In genomic region chr2:24926602-24927252, GRCh38 we compare ENCODE assay signal across 7 cellular contexts. TPM values are rescaled to one million over a fixed set of nuclear protein-coding genes. Genes with fewer than 3 reads are reported as not detected.
A peak's percentile ranks its signal among the peaks of the same experiment; 100 is the strongest.
DNase-seq lines count a peak whose midpoint lies in the region; ATAC-seq and TF ChIP-seq lines count a peak whose summit lies in the region.

No MANE protein-coding gene starts in this region.

- peak overlapping the region; percentile 1 for H3K9ac ChIP-seq in SK-N-MC (ENCODE audit: insufficient read length)

- peaks cover 10% of the 10 kb centered on the region for H3K4me1 ChIP-seq in mucosa of descending colon (ENCODE audit: low read depth)

- intact Hi-C loops in mucosa of descending colon (cut with DNase I, micrococcal nuclease): no loop called here

- H3K4me3 ChIP-seq in SK-N-MC (no peak overlapping the region), mucosa of descending colon (no peak overlapping the region)

- H3K27ac ChIP-seq in SK-N-MC (no peak overlapping the region), cingulate gyrus (ENCODE audit: low read depth, low read length) (peak overlapping the region; percentile 78), substantia nigra (ENCODE audit: low read depth, low read length, poor library complexity, severe bottlenecking) (peak overlapping the region; percentile 6)

- DNase-seq in SK-N-MC (ENCODE audit: low read depth, low spot score) (no peak), mucosa of descending colon (peak; percentile 40 to 64 (median 44)), substantia nigra (lab: John Stamatoyannopoulos, UW) (peak in 5 of 49 donors; percentile 27 to 56 (median 33)), NCI-H446 treated with DMSO at 0.1 percent for 48 hours (lab: John Stamatoyannopoulos, UW) (no peak)

- H3K9me3 ChIP-seq in SK-N-MC (ENCODE audit: low read depth, low read length): no peaks in the 10 kb centered on the region
- H3K9me3 ChIP-seq in mucosa of descending colon: no peaks in the 10 kb centered on the region

- H3K36me3 ChIP-seq in SK-N-MC (ENCODE audit: insufficient read depth, low read length) (no peaks in the 10 kb centered on the region), mucosa of descending colon (ENCODE audit: low read depth) (no peaks in the 10 kb centered on the region)

- ATAC-seq in mucosa of descending colon (peak; percentile 63), HG03439 (IDR thresholded peaks at IDR 0.05; ENCODE audit: unreplicated experiment) (no peak), HG02938 (IDR thresholded peaks at IDR 0.05; ENCODE audit: unreplicated experiment) (no peak)

- TF ChIP-seq CTCF in mucosa of descending colon (IDR thresholded peaks at IDR 0.05): no peak

RNA-seq across cellular contexts. Expression of gene ADCY3, which starts 6.7 kb away (rescaled TPM):
- 10 to 100 TPM; 24.9 to 30.4 (median 25.3) TPM for total RNA-seq in mucosa of descending colon

RNA-seq across cellular contexts. Expression of gene DNAJC27, which starts 45.0 kb away (rescaled TPM):
- 10 to 100 TPM in 1 of 3 donors, 1 to 10 TPM in 2; 4.9 to 11.0 (median 6.4) TPM for total RNA-seq in mucosa of descending colon

Comparison
In these comparisons a context has a peak if more than half of its experiments do, and no peak if none do; other contexts are left out.
1. DNase-seq: peak in mucosa of descending colon (3 of 3); none in SK-N-MC (single experiment) and NCI-H446 treated with DMSO at 0.1 percent for 48 hours (single experiment).